Comparison of ENCODE assay signal across 1 cellular context in the genomic region with DNA sequence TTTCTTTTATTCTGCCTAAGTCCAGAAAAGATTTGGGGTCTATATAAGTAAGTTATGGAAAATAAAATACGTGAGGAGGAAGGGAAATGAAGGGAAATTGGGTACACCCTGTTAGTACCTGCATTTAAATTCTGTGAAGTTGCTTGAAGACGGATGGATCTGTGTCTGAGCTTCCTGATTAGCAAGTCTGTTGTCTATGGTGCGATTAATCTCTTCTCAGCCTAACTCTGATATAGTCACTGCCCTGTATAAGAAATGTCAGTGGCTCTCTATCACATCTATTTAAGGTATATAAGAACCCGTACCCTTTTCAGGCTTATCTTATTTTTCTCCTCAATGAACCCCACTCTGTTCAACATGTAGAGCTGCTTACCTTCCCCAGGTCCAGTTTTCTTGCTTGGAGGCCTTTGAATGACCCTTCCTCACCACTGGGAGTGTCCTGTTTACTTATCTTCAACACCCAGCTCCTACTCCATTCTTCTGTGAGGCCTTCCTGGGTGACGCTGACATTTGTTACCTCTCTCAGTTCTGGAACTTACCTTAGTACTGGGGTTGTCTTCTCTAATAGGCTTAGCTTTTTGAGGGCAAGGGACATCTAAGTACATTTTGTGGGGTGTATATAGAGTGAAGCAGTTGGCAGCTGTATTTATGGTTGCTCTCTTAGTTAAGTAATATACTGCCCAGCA.
TF ChIP-seq lines count a peak whose summit lies in the region.

No MANE protein-coding gene starts in this region.

TF ChIP-seq in K562, 482 proteins besides CTCF, POLR2A, EP300 and RAD21 (continued from another document and continues in another):
- TF ChIP-seq CLOCK (CRISPR knock-in tag; IDR thresholded peaks at IDR 0.05; ENCODE audit: borderline replicate concordance): no peak
- TF ChIP-seq RREB1 (CRISPR knock-in tag; IDR thresholded peaks at IDR 0.05): no peak
- no peak for TF ChIP-seq ESRRB (CRISPR knock-in tag; IDR thresholded peaks at IDR 0.05; ENCODE audit: borderline replicate concordance)
- TF ChIP-seq SNRNP70 (optimal IDR thresholded peaks at IDR 0.05; ENCODE audit: low read depth, low read length): no peak
- peak; percentile 61; the same call in 1 of the 2 replicates for TF ChIP-seq MBD2 (IDR thresholded peaks at IDR 0.05; ENCODE audit: borderline replicate concordance, low read depth)
- TF ChIP-seq TBP (optimal IDR thresholded peaks at IDR 0.05; ENCODE audit: low read depth, low read length): peak; percentile 49
- TF ChIP-seq STAT5A (IDR thresholded peaks at IDR 0.05; ENCODE audit: borderline replicate concordance, low read length): peak; percentile 59; the same call in 1 of the 2 replicates
- no peak for TF ChIP-seq MED1 (CRISPR knock-in tag; IDR thresholded peaks at IDR 0.05; ENCODE audit: borderline replicate concordance)
- no peak for TF ChIP-seq ZNF785 (CRISPR knock-in tag; IDR thresholded peaks at IDR 0.05)
- TF ChIP-seq NFYB (IDR thresholded peaks at IDR 0.05; ENCODE audit: extremely low read depth, insufficient read length): no peak
- TF ChIP-seq, protein P1, sequence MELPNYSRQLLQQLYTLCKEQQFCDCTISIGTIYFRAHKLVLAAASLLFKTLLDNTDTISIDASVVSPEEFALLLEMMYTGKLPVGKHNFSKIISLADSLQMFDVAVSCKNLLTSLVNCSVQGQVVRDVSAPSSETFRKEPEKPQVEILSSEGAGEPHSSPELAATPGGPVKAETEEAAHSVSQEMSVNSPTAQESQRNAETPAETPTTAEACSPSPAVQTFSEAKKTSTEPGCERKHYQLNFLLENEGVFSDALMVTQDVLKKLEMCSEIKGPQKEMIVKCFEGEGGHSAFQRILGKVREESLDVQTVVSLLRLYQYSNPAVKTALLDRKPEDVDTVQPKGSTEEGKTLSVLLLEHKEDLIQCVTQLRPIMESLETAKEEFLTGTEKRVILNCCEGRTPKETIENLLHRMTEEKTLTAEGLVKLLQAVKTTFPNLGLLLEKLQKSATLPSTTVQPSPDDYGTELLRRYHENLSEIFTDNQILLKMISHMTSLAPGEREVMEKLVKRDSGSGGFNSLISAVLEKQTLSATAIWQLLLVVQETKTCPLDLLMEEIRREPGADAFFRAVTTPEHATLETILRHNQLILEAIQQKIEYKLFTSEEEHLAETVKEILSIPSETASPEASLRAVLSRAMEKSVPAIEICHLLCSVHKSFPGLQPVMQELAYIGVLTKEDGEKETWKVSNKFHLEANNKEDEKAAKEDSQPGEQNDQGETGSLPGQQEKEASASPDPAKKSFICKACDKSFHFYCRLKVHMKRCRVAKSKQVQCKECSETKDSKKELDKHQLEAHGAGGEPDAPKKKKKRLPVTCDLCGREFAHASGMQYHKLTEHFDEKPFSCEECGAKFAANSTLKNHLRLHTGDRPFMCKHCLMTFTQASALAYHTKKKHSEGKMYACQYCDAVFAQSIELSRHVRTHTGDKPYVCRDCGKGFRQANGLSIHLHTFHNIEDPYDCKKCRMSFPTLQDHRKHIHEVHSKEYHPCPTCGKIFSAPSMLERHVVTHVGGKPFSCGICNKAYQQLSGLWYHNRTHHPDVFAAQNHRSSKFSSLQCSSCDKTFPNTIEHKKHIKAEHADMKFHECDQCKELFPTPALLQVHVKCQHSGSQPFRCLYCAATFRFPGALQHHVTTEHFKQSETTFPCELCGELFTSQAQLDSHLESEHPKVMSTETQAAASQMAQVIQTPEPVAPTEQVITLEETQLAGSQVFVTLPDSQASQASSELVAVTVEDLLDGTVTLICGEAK (IDR thresholded peaks at IDR 0.05): no peak
- TF ChIP-seq, protein P1 (CRISPR knock-in tag; IDR thresholded peaks at IDR 0.05): no peak
- TF ChIP-seq, protein P2, sequence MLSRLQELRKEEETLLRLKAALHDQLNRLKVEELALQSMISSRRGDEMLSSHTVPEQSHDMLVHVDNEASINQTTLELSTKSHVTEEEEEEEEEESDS (CRISPR knock-in tag; IDR thresholded peaks at IDR 0.05): no peak
- no peak for TF ChIP-seq HLTF (IDR thresholded peaks at IDR 0.05)
- no peak for TF ChIP-seq MCM5 (IDR thresholded peaks at IDR 0.05; ENCODE audit: low read depth)
- TF ChIP-seq HDGF (IDR thresholded peaks at IDR 0.05): no peak
- no peak for TF ChIP-seq NFIX (CRISPR knock-in tag; IDR thresholded peaks at IDR 0.05; ENCODE audit: low read depth)
- 0 out of 2 replicates have a peak, but pooled peaks have one; percentile 23 for TF ChIP-seq ETV5 (CRISPR knock-in tag; IDR thresholded peaks at IDR 0.05; ENCODE audit: low read depth)
- TF ChIP-seq BACH1 (tag; IDR thresholded peaks at IDR 0.05): peak; percentile 85; the same call in 1 of the 2 replicates
- TF ChIP-seq, protein P3, sequence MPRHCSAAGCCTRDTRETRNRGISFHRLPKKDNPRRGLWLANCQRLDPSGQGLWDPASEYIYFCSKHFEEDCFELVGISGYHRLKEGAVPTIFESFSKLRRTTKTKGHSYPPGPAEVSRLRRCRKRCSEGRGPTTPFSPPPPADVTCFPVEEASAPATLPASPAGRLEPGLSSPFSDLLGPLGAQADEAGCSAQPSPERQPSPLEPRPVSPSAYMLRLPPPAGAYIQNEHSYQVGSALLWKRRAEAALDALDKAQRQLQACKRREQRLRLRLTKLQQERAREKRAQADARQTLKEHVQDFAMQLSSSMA (CRISPR knock-in tag; IDR thresholded peaks at IDR 0.05): no peak
- TF ChIP-seq ZNF75A (CRISPR knock-in tag; IDR thresholded peaks at IDR 0.05): no peak
- TF ChIP-seq MYC (IDR thresholded peaks at IDR 0.05; ENCODE audit: low read depth, low read length): no peak
- TF ChIP-seq MYC (CRISPR knock-in tag; IDR thresholded peaks at IDR 0.05; ENCODE audit: borderline replicate concordance, low read depth): no peak
- TF ChIP-seq, protein P4, sequence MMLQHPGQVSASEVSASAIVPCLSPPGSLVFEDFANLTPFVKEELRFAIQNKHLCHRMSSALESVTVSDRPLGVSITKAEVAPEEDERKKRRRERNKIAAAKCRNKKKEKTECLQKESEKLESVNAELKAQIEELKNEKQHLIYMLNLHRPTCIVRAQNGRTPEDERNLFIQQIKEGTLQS (IDR thresholded peaks at IDR 0.05): no peak; the same call in 1 of the 2 replicates
- TF ChIP-seq, protein P4 (CRISPR knock-in tag; conservative IDR thresholded peaks at IDR 0.05): no peak
- peak in 1 of 2 experiments; percentile 76; a peak in 2 of 3 replicates for TF ChIP-seq CBX3 (IDR thresholded peaks at IDR 0.05; ENCODE audit: borderline replicate concordance in 1 of 2, low read length in 2 of 2)
- peak; percentile 56 for TF ChIP-seq GATA2 (CRISPR knock-in tag; IDR thresholded peaks at IDR 0.05)
- peak; percentile 17; the same call in 1 of the 2 replicates for TF ChIP-seq ZNF589 (CRISPR knock-in tag; IDR thresholded peaks at IDR 0.05; ENCODE audit: low read depth)
- TF ChIP-seq ZNF197 (CRISPR knock-in tag; IDR thresholded peaks at IDR 0.05; ENCODE audit: low read depth): 0 out of 2 replicates have a peak, but pooled peaks have one; percentile 48
- no peak for TF ChIP-seq AFF4 (CRISPR knock-in tag; IDR thresholded peaks at IDR 0.05)
